ENCODE assay signal across 28 cellular contexts in genomic region chr13:51235186-51235585, GRCh38. TPM values are rescaled to one million over a fixed set of nuclear protein-coding genes. Genes with fewer than 3 reads are reported as not detected.
"Had no signal": no experiment of that assay in that cellular context is flagged by ENCODE, and none has a peak within 500 bp of the region (broad histone marks: within the 10 kb centered on the region; RNA-seq: fewer than 3 reads in every experiment).

No MANE protein-coding gene starts in this region.

- H3K4me3 ChIP-seq: lower lobe of right lung, mucosa of descending colon, pancreas, psoas muscle, sigmoid colon, upper lobe of left lung, vagina had no signal

- H3K4me1 ChIP-seq: vagina had no signal

- H3K27ac ChIP-seq: lower lobe of right lung, neutrophil, pancreas, psoas muscle, vagina had no signal

- ATAC-seq: activated CD4-positive, alpha-beta T cell treated with anti-CD3 and anti-CD28 coated beads for 36 hours; activated naive CD4-positive, alpha-beta T cell treated with anti-CD3 and anti-CD28 coated beads, Interleukin-2, amount 50 U/mL, for 72 hours; activated T-cell treated with anti-CD3 and anti-CD28 coated beads, Interleukin-2, amount 50 U/mL, for 72 hours; mucosa of descending colon; psoas muscle; stimulated activated memory B cell treated with anti-CD40 and anti-IgM and Interleukin-4, amounts not matched to agents 10 μg/mL and 1 μg/mL and 100 μg/mL, for 72 hours; stimulated activated naive CD8-positive, alpha-beta T cell treated with anti-CD3 and anti-CD28 coated beads, Interleukin-15, amount 100 ng/mL, for 72 hours had no signal

- H3K9me3 ChIP-seq: lower lobe of right lung, mucosa of descending colon, neutrophil, pancreas, psoas muscle, sigmoid colon, upper lobe of left lung, vagina had no signal

- H3K36me3 ChIP-seq: lower lobe of right lung, neutrophil, pancreas, upper lobe of left lung, vagina had no signal

- DNase-seq: activated CD4-positive, alpha-beta T cell treated with anti-CD3 and anti-CD28 coated beads for 36 hours; activated CD4-positive, alpha-beta T cell treated with anti-CD3 and anti-CD28 coated beads, Interleukin-2, amount 50 U/mL, for 4 hours; activated CD4-positive, CD25-positive, alpha-beta regulatory T cell; activated naive CD4-positive, alpha-beta T cell; activated T-cell treated with anti-CD3 and anti-CD28 coated beads for 4 hours; activated T-cell treated with anti-CD3 and anti-CD28 coated beads, Interleukin-2, amount 50 U/mL, for 72 hours; anterior cingulate cortex; effector CD8-positive, alpha-beta T cell; erythroblast; kidney glomerular epithelial cell; lower lobe of right lung; mucosa of descending colon; pancreas; psoas muscle; sigmoid colon; small intestine; stimulated activated CD4-positive, alpha-beta T cell treated with anti-CD3 and anti-CD28 coated beads, Interleukin-1b, Interleukin-23, amount 100 ng/mL, for 48 hours; stimulated activated CD4-positive, alpha-beta T cell treated with anti-CD3 and anti-CD28 coated beads, Interleukin-4, amount 100 ng/mL, for 4 hours; stimulated activated CD8-positive, alpha-beta memory T cell treated with anti-CD3 and anti-CD28 coated beads, Interleukin-4, amount 100 ng/mL, for 48 hours; stimulated activated naive CD8-positive, alpha-beta T cell treated with anti-CD3 and anti-CD28 coated beads, Interleukin-15, amount 100 ng/mL, for 72 hours; substantia nigra; T-helper 1 cell; upper lobe of left lung had no signal

- H3K27me3 ChIP-seq: pancreas, sigmoid colon, upper lobe of left lung, vagina had no signal

RNA-seq across cellular contexts. Expression of gene FAM124A, which starts 13.0 kb away (rescaled TPM):
- total RNA-seq: bronchial epithelial cell had no signal
